9 cellular contexts compared by ENCODE assay signal in the genomic region with DNA sequence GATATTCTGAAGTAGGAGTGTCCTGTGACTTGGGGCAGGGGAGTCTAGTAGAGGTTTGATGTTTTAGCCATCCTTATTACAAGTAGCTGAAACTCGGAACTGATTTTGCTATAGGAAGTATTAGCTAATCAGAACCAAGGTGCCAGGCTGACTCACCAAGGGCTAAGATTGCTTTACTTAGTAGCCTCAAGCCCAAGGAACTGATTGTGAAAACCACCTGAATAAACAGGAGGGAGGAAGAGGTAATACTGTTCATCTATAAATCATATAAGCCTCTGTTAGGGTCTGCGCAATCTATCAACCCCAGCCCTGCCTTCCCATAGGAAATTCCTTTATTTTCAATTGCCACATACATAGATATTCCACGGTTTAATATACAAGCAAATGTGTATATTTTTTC. TPM values are rescaled to one million over a fixed set of nuclear protein-coding genes. Genes with fewer than 3 reads are reported as not detected.
A peak's percentile ranks its signal among the peaks of the same experiment; 100 is the strongest.
DNase-seq lines count a peak whose midpoint lies in the region; ATAC-seq and TF ChIP-seq lines count a peak whose summit lies in the region.
"Had no signal": no experiment of that assay in that cellular context is flagged by ENCODE, and none has a peak within 500 bp of the region (broad histone marks: within the 10 kb centered on the region; RNA-seq: fewer than 3 reads in every experiment).

No MANE protein-coding gene starts in this region.

- DNase-seq in SIG-M5 (lab: John Stamatoyannopoulos, UW) (peak; percentile 14), epithelial cell of proximal tubule (ENCODE audit: low read depth) (peak; percentile 26), gastrocnemius medialis (peak; percentile 58 to 76), globus pallidus (ENCODE audit: low spot score) (no peak), H7 (no peak), RKO (ENCODE audit: low spot score) (no peak), activated gamma-delta T cell (lab: John Stamatoyannopoulos, UW) (no peak)

- peak; percentile 29 for ATAC-seq in GM21717 (IDR thresholded peaks at IDR 0.05; ENCODE audit: unreplicated experiment)
- peak; percentile 79 to 85 for ATAC-seq in gastrocnemius medialis

- TF ChIP-seq CTCF in epithelial cell of proximal tubule (conservative IDR thresholded peaks at IDR 0.05; ENCODE audit: low read depth, low read length) (no peak), gastrocnemius medialis (IDR thresholded peaks at IDR 0.05 in 4 of 5, conservative IDR thresholded peaks at IDR 0.05 in 1 of 5) (no peak)

- H3K9me3 ChIP-seq in gastrocnemius medialis: no peaks in the 10 kb centered on the region

- peaks cover 35 to 59% of the 10 kb centered on the region in 2 donors for H3K4me1 ChIP-seq in gastrocnemius medialis

- H3K27ac ChIP-seq in gastrocnemius medialis: peak overlapping the region; percentile 84 to 99 (median 96)

- no peak for TF ChIP-seq POLR2A in gastrocnemius medialis (IDR thresholded peaks at IDR 0.05)

- H3K27me3 ChIP-seq in gastrocnemius medialis (no peaks in the 10 kb centered on the region), H7 (ENCODE audit: control insufficient read depth, insufficient read depth, low read length) (no peaks in the 10 kb centered on the region)

- in situ Hi-C loops in gastrocnemius medialis (cut with MboI; ENCODE audit: low sequenced_read_pairs in 4 of 4): no loop called here

- H3K4me3 ChIP-seq in epithelial cell of proximal tubule (ENCODE audit: low read depth, low read length) (no peak overlapping the region), gastrocnemius medialis (peak overlapping the region; percentile 32 to 40 (median 34)), H7 (ENCODE audit: insufficient read depth, low read depth, low read length) (no peak overlapping the region)

- peaks cover 0 to 70% of the 10 kb centered on the region in 2 donors for H3K36me3 ChIP-seq in gastrocnemius medialis
- peaks cover 56% of the 10 kb centered on the region for H3K36me3 ChIP-seq in H7 (replicated peaks; ENCODE audit: control insufficient read depth, insufficient read depth, low read length)

- intact Hi-C loops in gastrocnemius medialis (cut with DNase I; ENCODE audit: low total_unique reads): loop anchor here (1.0 to 10.0 kb wide), 3 partner anchors 15 to 1552 kb away; a partner anchor contains a TSS

RNA-seq across cellular contexts. Expression of a gene that starts 54.4 kb away (rescaled TPM):
- total RNA-seq in epithelial cell of proximal tubule: 492 and 828 TPM in 2 replicates
- 100 to 1,000 TPM; 513 to 854 (median 781) TPM for total RNA-seq in gastrocnemius medialis
- total RNA-seq in H7 (2014; rRNA removed; shearing (Covaris generic)): 683 and 685 TPM in 2 replicates

RNA-seq across cellular contexts. Expression of a gene that starts 56.2 kb away (rescaled TPM):
- total RNA-seq in epithelial cell of proximal tubule (0.35 and 0.51 TPM in 2 replicates), gastrocnemius medialis (not detected)
- 0.24 and 0.26 TPM in 2 replicates for total RNA-seq in H7 (2014; rRNA removed; shearing (Covaris generic))
- total RNA-seq: lung microvascular endothelial cell had no signal

Comparison
In these comparisons a context has a peak if more than half of its experiments do, and no peak if none do; other contexts are left out.
1. DNase-seq: peak in SIG-M5 (single experiment), epithelial cell of proximal tubule (single experiment) and gastrocnemius medialis (2 of 2); none in globus pallidus (single experiment), H7 (single experiment), RKO (single experiment) and activated gamma-delta T cell (single experiment).
2. H3K4me3 ChIP-seq: peak in gastrocnemius medialis (4 of 4); none in epithelial cell of proximal tubule (single experiment) and H7 (single experiment).